Comparison of ENCODE assay signal across 1 cellular context in genomic region chr12:27018071-27018470, GRCh38.
TF ChIP-seq lines count a peak whose summit lies in the region.

No MANE protein-coding gene starts in this region.

TF ChIP-seq in IMR-90, 13 proteins besides CTCF, POLR2A, EP300 and RAD21 (continued from another document):
- TF ChIP-seq ELK1 (IDR thresholded peaks at IDR 0.05; ENCODE audit: borderline replicate concordance, low read depth, low read length) = no peak
- no peak for TF ChIP-seq MAZ (IDR thresholded peaks at IDR 0.05; ENCODE audit: borderline replicate concordance, low read depth, low read length)
- no peak for TF ChIP-seq SMC3 (IDR thresholded peaks at IDR 0.05; ENCODE audit: low read depth, low read length)
- 0 out of 2 replicates have a peak, but pooled peaks have one; percentile 39 for TF ChIP-seq CEBPB (IDR thresholded peaks at IDR 0.05; ENCODE audit: low read depth, low read length)
- no peak for TF ChIP-seq MXI1 (IDR thresholded peaks at IDR 0.05; ENCODE audit: borderline replicate concordance, low read depth, low read length)
